In the genomic region with DNA sequence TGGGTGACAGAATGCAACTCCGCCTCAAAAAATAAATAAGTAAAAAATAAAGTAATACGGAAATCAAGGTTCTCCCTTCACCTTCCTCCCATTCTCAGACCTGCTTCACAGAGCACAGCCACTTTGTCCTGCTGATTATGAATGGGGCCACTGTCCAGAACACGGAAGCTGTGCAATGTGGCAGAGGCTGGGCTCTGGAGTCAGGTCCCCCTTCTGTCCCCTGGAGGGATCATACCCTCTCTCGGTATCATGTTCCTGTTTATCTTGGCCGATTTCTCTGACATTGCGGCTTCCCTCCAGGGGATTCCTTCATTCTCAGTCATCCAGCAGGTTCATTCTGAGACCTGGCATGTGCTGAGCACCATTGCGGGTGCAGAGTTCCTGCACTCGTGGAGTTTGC, we compare ENCODE assay signal across 21 cellular contexts. TPM values are rescaled to one million over a fixed set of nuclear protein-coding genes. Genes with fewer than 3 reads are reported as not detected.
A peak's percentile ranks its signal among the peaks of the same experiment; 100 is the strongest.
DNase-seq lines count a peak whose midpoint lies in the region; ATAC-seq, FAIRE-seq and TF ChIP-seq lines count a peak whose summit lies in the region.
"Had no signal": no experiment of that assay in that cellular context is flagged by ENCODE, and none has a peak within 500 bp of the region (broad histone marks: within the 10 kb centered on the region; RNA-seq: fewer than 3 reads in every experiment).

No MANE protein-coding gene starts in this region.

- H2AFZ ChIP-seq in Karpas-422 (ENCODE audit: low read length), result no peak overlapping the region

- no peaks in the 10 kb centered on the region for H3K27me3 Mint-ChIP-seq in activated T-cell treated with anti-CD3 and anti-CD28 coated beads, Interleukin-2, amount 50 U/mL, for 24 hours
- H3K27me3 Mint-ChIP-seq: activated CD4-positive, alpha-beta T cell treated with anti-CD3 and anti-CD28 coated beads, Interleukin-2, amount 10 ng/mL, durations not matched to agents 24 days and 14 days; activated naive CD8-positive, alpha-beta T cell treated with anti-CD3 and anti-CD28 coated beads, Interleukin-2, amount 10 ng/mL, durations not matched to agents 7 days and 5 days had no signal

- H3K36me3 Mint-ChIP-seq in activated T-cell treated with anti-CD3 and anti-CD28 coated beads, Interleukin-2, amount 50 U/mL, for 24 hours (ENCODE audit: low read depth), result peaks cover 16% of the 10 kb centered on the region
- H3K36me3 Mint-ChIP-seq: activated naive CD8-positive, alpha-beta T cell treated with anti-CD3 and anti-CD28 coated beads, Interleukin-2, amount 10 ng/mL, durations not matched to agents 7 days and 5 days; natural killer cell had no signal

- H3K9me2 ChIP-seq in Karpas-422 (replicated peaks; ENCODE audit: insufficient read depth, low read length), result no peaks in the 10 kb centered on the region

- H3K27me3 ChIP-seq in Karpas-422 (ENCODE audit: low read length), result no peaks in the 10 kb centered on the region
- no peaks in the 10 kb centered on the region for H3K27me3 ChIP-seq in body of pancreas
- no peaks in the 10 kb centered on the region for H3K27me3 ChIP-seq in pancreas
- H3K27me3 ChIP-seq: BE2C, right lobe of liver had no signal

- no peak for DNase-seq in activated T-cell treated with anti-CD3 and anti-CD28 coated beads, Interleukin-2, amount 50 U/mL, for 24 hours
- no peak for DNase-seq in activated T-cell treated with anti-CD3 and anti-CD28 coated beads, Interleukin-2, amount 50 U/mL, for 48 hours
- DNase-seq in Karpas-422, result no peak
- peak in 3 of 4 donors; percentile 45 to 56 (median 45) for DNase-seq in body of pancreas
- peak in 1 of 6 donors; percentile 30 for DNase-seq in pancreas
- DNase-seq in RWPE1 (ENCODE audit: low spot score), result no peak
- no peak for DNase-seq in NCI-H187 treated with DMSO at 0.1 percent for 48 hours (lab: John Stamatoyannopoulos, UW)
- DNase-seq: activated naive CD8-positive, alpha-beta T cell treated with anti-CD3 and anti-CD28 coated beads, Interleukin-2, amount 10 ng/mL, durations not matched to agents 7 days and 5 days; BE2C; left cardiac atrium; natural killer cell; NCI-H1105; NCI-H2081; NCI-H446; right lobe of liver had no signal

- 58 to 68% methylated on average over 8 of the region's 8 CpGs for WGBS in body of pancreas, 2 donors
- WGBS in pancreas, 2 donors, result 55 to 61% methylated on average over 8 of the region's 8 CpGs

- H3K4me1 ChIP-seq in Karpas-422 (ENCODE audit: low read length) (peaks cover 83% of the 10 kb centered on the region), body of pancreas (peaks cover 14% of the 10 kb centered on the region), pancreas (no peaks in the 10 kb centered on the region)
- H3K4me1 ChIP-seq: A549, right lobe of liver had no signal

- CTCF ChIA-PET in RWPE1 (lab: Yijun Ruan, JAX), result interaction anchor here (0.7 to 0.8 kb wide), 2 partner anchors 48 to 1508 kb away, joined by 3 to 4 read pairs; no protein-coding TSS in a partner anchor

- ATAC-seq in body of pancreas, result peak; percentile 83
- peak; percentile 53 to 81 (median 74) for ATAC-seq in pancreas
- no peak for ATAC-seq in GM18870 (IDR thresholded peaks at IDR 0.05; ENCODE audit: unreplicated experiment)
- ATAC-seq: A549, left cardiac atrium, natural killer cell had no signal

- H3K9me3 ChIP-seq in Karpas-422 (ENCODE audit: low read length) (peaks cover 2% of the 10 kb centered on the region; the same call in 1 of the 2 replicates), body of pancreas (no peaks in the 10 kb centered on the region), pancreas (no peaks in the 10 kb centered on the region)
- H3K9me3 ChIP-seq: A549, BE2C, right lobe of liver had no signal

- peaks cover 3% of the 10 kb centered on the region; the same call in 1 of the 2 replicates for H3K36me3 ChIP-seq in Karpas-422 (ENCODE audit: insufficient read depth, low read length)
- no peaks in the 10 kb centered on the region for H3K36me3 ChIP-seq in body of pancreas (replicated peaks in 1 of 2; ENCODE audit: insufficient read depth in 1 of 2, low read depth in 2 of 2)
- no peaks in the 10 kb centered on the region for H3K36me3 ChIP-seq in pancreas
- H3K36me3 ChIP-seq: BE2C, right lobe of liver had no signal

- no peaks in the 10 kb centered on the region for H4K20me1 ChIP-seq in Karpas-422 (ENCODE audit: insufficient read depth, low read depth, low read length)

- H3K9me3 Mint-ChIP-seq in activated T-cell treated with anti-CD3 and anti-CD28 coated beads, Interleukin-2, amount 50 U/mL, for 24 hours, result no peaks in the 10 kb centered on the region
- H3K9me3 Mint-ChIP-seq: activated CD4-positive, alpha-beta T cell treated with anti-CD3 and anti-CD28 coated beads, Interleukin-2, amount 10 ng/mL, durations not matched to agents 24 days and 14 days; activated naive CD8-positive, alpha-beta T cell treated with anti-CD3 and anti-CD28 coated beads, Interleukin-2, amount 10 ng/mL, durations not matched to agents 7 days and 5 days; activated T-helper 2 cell treated with anti-CD3 and anti-CD28 coated beads, Interferon-gamma antibody, Interleukin-2, Interleukin-4, amounts not matched to agents 10 μg/mL and 5 μg/mL and 100 μg/mL, durations not matched to agents 14 hours and 24 hours and 36 hours; mesothelial cell of epicardium; natural killer cell had no signal

- H3K27ac ChIP-seq in Karpas-422 (ENCODE audit: low read length) (peak overlapping the region; percentile 97), body of pancreas (peak overlapping the region; percentile 5 to 72 (median 48)), pancreas (peak overlapping the region in 3 of 4 donors; percentile 6 to 38 (median 18)), RWPE1 (no peak overlapping the region)
- H3K27ac ChIP-seq: A549, right lobe of liver, VCaP had no signal

- POLR2A ChIA-PET in RWPE1 (lab: Yijun Ruan, JAX; ENCODE audit: low non-redundant PET), result no interaction called here

- H3K79me2 ChIP-seq in Karpas-422 (ENCODE audit: low read length), result peaks cover 12% of the 10 kb centered on the region

- peak overlapping the region; percentile 72 for H3K4me2 ChIP-seq in Karpas-422 (ENCODE audit: low read depth, low read length, poor library complexity, severe bottlenecking)
- H3K4me2 ChIP-seq: A549 had no signal

- TF ChIP-seq CTCF in body of pancreas (IDR thresholded peaks at IDR 0.05) (no peak), pancreas (IDR thresholded peaks at IDR 0.05) (no peak), RWPE1 (conservative IDR thresholded peaks at IDR 0.05; ENCODE audit: low read depth) (no peak)

- H3K4me3 Mint-ChIP-seq in activated T-cell treated with anti-CD3 and anti-CD28 coated beads, Interleukin-2, amount 50 U/mL, for 24 hours, result no peak overlapping the region
- H3K4me3 Mint-ChIP-seq: activated CD4-positive, alpha-beta T cell treated with anti-CD3 and anti-CD28 coated beads, Interleukin-2, amount 10 ng/mL, durations not matched to agents 24 days and 14 days; activated naive CD8-positive, alpha-beta T cell treated with anti-CD3 and anti-CD28 coated beads, Interleukin-2, amount 10 ng/mL, durations not matched to agents 7 days and 5 days; mesothelial cell of epicardium; natural killer cell had no signal

- peak overlapping the region; percentile 66; the same call in 1 of the 2 replicates for H3K9ac ChIP-seq in Karpas-422 (ENCODE audit: low read length)

- peaks cover 36% of the 10 kb centered on the region for H3K4me1 Mint-ChIP-seq in activated T-cell treated with anti-CD3 and anti-CD28 coated beads, Interleukin-2, amount 50 U/mL, for 24 hours (ENCODE audit: low read depth)

- intact Hi-C loops in body of pancreas (cut with DNase I), result loop anchor here (10.0 kb wide), 1 partner anchor 182 kb away; no protein-coding TSS in a partner anchor
- intact Hi-C loops in pancreas (cut with DNase I), result loop anchor here in 2 of 3 donors (10.0 kb wide), 3 partner anchors 112 to 182 kb away; no protein-coding TSS in a partner anchor

- H3K4me3 ChIP-seq in Karpas-422 (ENCODE audit: low read length) (peak overlapping the region; percentile 3; the same call in 1 of the 2 replicates), body of pancreas (no peak overlapping the region), pancreas (no peak overlapping the region)
- H3K4me3 ChIP-seq: A549, right lobe of liver had no signal

- H3K27ac Mint-ChIP-seq in activated T-cell treated with anti-CD3 and anti-CD28 coated beads, Interleukin-2, amount 50 U/mL, for 24 hours, result peak overlapping the region; percentile 31
- H3K27ac Mint-ChIP-seq: activated CD4-positive, alpha-beta T cell treated with anti-CD3 and anti-CD28 coated beads, Interleukin-2, amount 10 ng/mL, durations not matched to agents 24 days and 14 days; activated naive CD8-positive, alpha-beta T cell treated with anti-CD3 and anti-CD28 coated beads, Interleukin-2, amount 10 ng/mL, durations not matched to agents 7 days and 5 days; activated T-helper 2 cell treated with anti-CD3 and anti-CD28 coated beads, Interferon-gamma antibody, Interleukin-2, Interleukin-4, amounts not matched to agents 10 μg/mL and 5 μg/mL and 100 μg/mL, durations not matched to agents 14 hours and 24 hours and 36 hours; mesothelial cell of epicardium had no signal

- FAIRE-seq in pancreas (lab: Jason Lieb, UNC), result no peak
- FAIRE-seq: A549 had no signal

- TF ChIP-seq POLR2A in body of pancreas (IDR thresholded peaks at IDR 0.05), result peak in 1 of 3 donors; percentile 15

RNA-seq across cellular contexts. Expression of gene PPP2R5C, which starts 11.3 kb away (rescaled TPM):
- 233 and 301 TPM in 2 replicates for total RNA-seq in Karpas-422 (2014; rRNA removed; shearing (Covaris generic); ENCODE audit: low replicate concordance)
- 10 to 100 TPM; 59.0 to 77.6 TPM for total RNA-seq in body of pancreas
- total RNA-seq in pancreas, result 10 to 100 TPM; 49.8 to 76.1 (median 62.6) TPM
- 10 to 100 TPM; 41.6 to 47.5 TPM for polyA plus RNA-seq in pancreas

Comparison
In these comparisons a context has a peak if more than half of its experiments do, and no peak if none do; other contexts are left out.
1. DNase-seq: peak in body of pancreas (3 of 4); none in activated T-cell treated with anti-CD3 and anti-CD28 coated beads, Interleukin-2, amount 50 U/mL, for 24 hours (single experiment), activated T-cell treated with anti-CD3 and anti-CD28 coated beads, Interleukin-2, amount 50 U/mL, for 48 hours (0 of 2), Karpas-422 (single experiment), RWPE1 (single experiment) and NCI-H187 treated with DMSO at 0.1 percent for 48 hours (single experiment).